ENCODE assay signal across 20 cellular contexts in genomic region chr12:2492166-2492705, GRCh38.
"Had no signal": no experiment of that assay in that cellular context is flagged by ENCODE, and none has a peak within 500 bp of the region (broad histone marks: within the 10 kb centered on the region; RNA-seq: fewer than 3 reads in every experiment).

No MANE protein-coding gene starts in this region.

- H3K4me3 ChIP-seq: Peyer's patch had no signal

- H3K27me3 ChIP-seq: Peyer's patch had no signal

- H3K27ac ChIP-seq: RWPE1 had no signal

- H3K36me3 ChIP-seq: Peyer's patch had no signal

- H3K9me3 ChIP-seq: Peyer's patch had no signal

- DNase-seq: activated CD4-positive, alpha-beta memory T cell treated with anti-CD3 and anti-CD28 coated beads for 36 hours; activated CD4-positive, alpha-beta T cell treated with anti-CD3 and anti-CD28 coated beads, Interleukin-2, amount 10 ng/mL, durations not matched to agents 7 days and 5 days; activated CD4-positive, CD25-positive, alpha-beta regulatory T cell; activated CD8-positive, alpha-beta memory T cell treated with anti-CD3 and anti-CD28 coated beads for 24 hours; activated effector memory CD4-positive, alpha-beta T cell treated with anti-CD3 and anti-CD28 coated beads, Interleukin-2, amount 50 U/mL, for 16 hours; activated naive CD4-positive, alpha-beta T cell treated with anti-CD3 and anti-CD28 coated beads for 36 hours; activated T-cell treated with anti-CD3 and anti-CD28 coated beads, Interleukin-2, amount 50 U/mL, for 4 hours; amygdala; KG1; NCI-H1048; NCI-H146; NCI-H187 treated with DMSO at 0.1 percent for 48 hours; NCI-H2081 treated with DMSO at 0.1 percent for 48 hours; NCI-H446; NCI-H524; SHP77 treated with DMSO at 0.1 percent for 48 hours; T-helper 17 cell; T-helper 9 cell had no signal

- ATAC-seq: activated T-cell treated with anti-CD3 and anti-CD28 coated beads, Interleukin-2, amount 50 U/mL, for 4 hours; T-helper 17 cell had no signal
